Comparison of ENCODE assay signal across 8 cellular contexts in the genomic region with DNA sequence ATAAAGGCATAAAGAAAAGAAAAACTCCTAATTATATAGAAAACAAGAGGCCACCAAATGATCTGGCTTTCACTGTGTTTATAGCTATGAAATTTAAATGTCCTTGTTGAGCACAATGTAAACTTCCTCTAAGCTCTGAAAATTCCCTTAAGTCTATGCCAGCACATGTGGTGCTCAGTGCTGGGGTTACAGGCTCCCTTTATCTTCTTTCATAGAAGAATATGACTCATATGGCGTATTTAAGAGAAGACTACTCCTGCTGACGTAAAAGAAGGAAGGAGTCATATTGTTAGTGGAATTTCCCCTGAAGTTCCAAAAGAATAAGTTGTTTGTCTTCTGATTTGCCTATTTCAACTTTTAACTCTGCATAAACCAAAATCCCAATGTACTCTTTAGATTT. TPM values are rescaled to one million over a fixed set of nuclear protein-coding genes. Genes with fewer than 3 reads are reported as not detected.
DNase-seq lines count a peak whose midpoint lies in the region; ATAC-seq and TF ChIP-seq lines count a peak whose summit lies in the region.

No MANE protein-coding gene starts in this region.

- H3K9me3 ChIP-seq in Caco-2, result no peaks in the 10 kb centered on the region

- H3K9me3 Mint-ChIP-seq in activated naive CD8-positive, alpha-beta T cell (ENCODE audit: low read depth), result no peaks in the 10 kb centered on the region
- H3K9me3 Mint-ChIP-seq in Caco-2 (ENCODE audit: unreplicated experiment), result no peaks in the 10 kb centered on the region

- TF ChIP-seq CTCF in AG09309 (IDR thresholded peaks at IDR 0.05; ENCODE audit: control insufficient read depth, insufficient read depth, low read depth, low read length, missing control alignments), result no peak
- TF ChIP-seq CTCF in Caco-2 (IDR thresholded peaks at IDR 0.05; ENCODE audit: insufficient read depth in 1 of 2, low read depth in 1 of 2, low read length in 1 of 2, severe bottlenecking in 1 of 2, unreplicated experiment in 1 of 2), result no peak

- H3K4me1 Mint-ChIP-seq in activated naive CD8-positive, alpha-beta T cell (ENCODE audit: low read depth), result peaks cover 91% of the 10 kb centered on the region
- H3K4me1 Mint-ChIP-seq in Caco-2 (ENCODE audit: low read depth, unreplicated experiment), result no peaks in the 10 kb centered on the region

- CTCF ChIA-PET in Caco-2 (lab: Charles Lee), result no interaction called here

- H3K27ac Mint-ChIP-seq in activated naive CD8-positive, alpha-beta T cell, result peak overlapping the region; percentile 98
- H3K27ac Mint-ChIP-seq in Caco-2 (ENCODE audit: unreplicated experiment), result no peak overlapping the region

- peaks cover 25% of the 10 kb centered on the region for H3K36me3 Mint-ChIP-seq in activated naive CD8-positive, alpha-beta T cell
- peaks cover 11% of the 10 kb centered on the region for H3K36me3 Mint-ChIP-seq in Caco-2 (ENCODE audit: insufficient read depth, unreplicated experiment)

- intact Hi-C loops in Caco-2 (cut with micrococcal nuclease; ENCODE audit: unreplicated experiment), result no loop called here

- H3K4me3 Mint-ChIP-seq in activated naive CD8-positive, alpha-beta T cell, result peak overlapping the region; percentile 76
- no peak overlapping the region for H3K4me3 Mint-ChIP-seq in Caco-2 (ENCODE audit: unreplicated experiment)

- peak; percentile 93 for DNase-seq in AG09309 (ENCODE audit: low read depth)
- peak; percentile 73 for DNase-seq in HPDE6-E6E7 (ENCODE audit: extremely low spot score)
- DNase-seq in left lobe of liver (ENCODE audit: low spot score), result no peak
- no peak for DNase-seq in Caco-2

- H3K36me3 ChIP-seq in Caco-2 (ENCODE audit: control insufficient read depth, insufficient read depth, low read length), result no peaks in the 10 kb centered on the region

- BruUV-seq in Caco-2 (replicated peaks; lab: Mats Ljungman, UMichigan), result no TSS peak

- POLR2A ChIA-PET in Caco-2 (lab: Charles Lee), result no interaction called here

- no peaks in the 10 kb centered on the region for H3K27me3 ChIP-seq in Caco-2 (replicated peaks; ENCODE audit: control insufficient read depth, insufficient read depth, low read length)

- H3K4me3 ChIP-seq in AG09309 (ENCODE audit: control insufficient read depth, low read depth, low read length), result no peak overlapping the region
- H3K4me3 ChIP-seq in Caco-2 (ENCODE audit: low read depth, low read length), result no peak overlapping the region

- H3K4me1 ChIP-seq in Caco-2, result peaks cover 31% of the 10 kb centered on the region

- peak; percentile 69 for ATAC-seq in GM19395 (IDR thresholded peaks at IDR 0.05; ENCODE audit: unreplicated experiment)
- ATAC-seq in left lobe of liver, result peak; percentile 29
- ATAC-seq in HG03139 (IDR thresholded peaks at IDR 0.05; ENCODE audit: unreplicated experiment), result no peak
- no peak for ATAC-seq in HG02970 (IDR thresholded peaks at IDR 0.05; ENCODE audit: low FRiP score, unreplicated experiment)

- H3K27me3 Mint-ChIP-seq in activated naive CD8-positive, alpha-beta T cell, result no peaks in the 10 kb centered on the region
- H3K27me3 Mint-ChIP-seq in Caco-2 (ENCODE audit: insufficient read depth, unreplicated experiment), result no peaks in the 10 kb centered on the region

RNA-seq across cellular contexts. Expression of a gene that starts 30.4 kb away (rescaled TPM):
- total RNA-seq in left lobe of liver (8.4 TPM), Caco-2 (2022) (28.3 and 38.7 TPM in 2 replicates)

Comparison
In these comparisons a context has a peak if more than half of its experiments do, and no peak if none do; other contexts are left out.
1. DNase-seq: peak in AG09309 (single experiment) and HPDE6-E6E7 (single experiment); none in left lobe of liver (single experiment) and Caco-2 (0 of 2).
2. ATAC-seq: peak in GM19395 (single experiment) and left lobe of liver (single experiment); none in HG03139 (single experiment) and HG02970 (single experiment).